In the genomic region with DNA sequence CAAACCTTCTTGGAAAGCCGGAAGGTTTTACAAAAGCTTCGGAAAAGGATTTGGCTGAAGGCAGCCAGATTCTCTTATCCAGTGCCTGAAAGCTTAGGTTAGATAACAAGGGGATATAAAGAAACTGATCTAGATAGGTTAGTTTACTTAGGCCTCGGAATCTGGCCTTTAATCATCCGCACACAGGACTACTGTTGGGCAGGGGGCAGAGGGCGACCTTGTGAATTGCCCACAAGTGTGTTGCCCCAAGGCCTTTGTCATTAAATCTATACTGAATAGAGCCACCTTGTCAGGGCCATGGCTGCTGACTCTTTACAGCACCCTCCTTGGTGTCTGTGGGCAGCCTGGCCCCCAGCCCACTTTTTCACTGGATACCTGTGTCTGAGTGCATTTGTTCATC, we compare ENCODE assay signal across 1 cellular context.
TF ChIP-seq lines count a peak whose summit lies in the region.

No MANE protein-coding gene starts in this region.

TF ChIP-seq in HepG2, 621 proteins besides CTCF, POLR2A, EP300 and RAD21 (continues in another document):
- TF ChIP-seq ISL2 (CRISPR knock-in tag; IDR thresholded peaks at IDR 0.05) (no peak), ZNF253 (CRISPR knock-in tag; IDR thresholded peaks at IDR 0.05; ENCODE audit: borderline replicate concordance) (peak; percentile 42; the same call in 1 of the 2 replicates), TCF7 (IDR thresholded peaks at IDR 0.05; ENCODE audit: low read depth) (peak; percentile 33; the same call in 1 of the 2 replicates), MAFK (conservative IDR thresholded peaks at IDR 0.05 in 1 of 2, IDR thresholded peaks at IDR 0.05 in 1 of 2; ENCODE audit: low read length in 2 of 2) (no peak), ZNF644 (CRISPR knock-in tag; IDR thresholded peaks at IDR 0.05; ENCODE audit: low read depth) (no peak), ZNF274 (CRISPR knock-in tag; IDR thresholded peaks at IDR 0.05) (no peak), SOX13 (IDR thresholded peaks at IDR 0.05) (no peak), SOX13 (CRISPR knock-in tag; conservative IDR thresholded peaks at IDR 0.05 in 1 of 2, IDR thresholded peaks at IDR 0.05 in 1 of 2) (peak in 1 of 2 experiments; percentile 48; a peak in 2 of 4 replicates), FOXA1 (IDR thresholded peaks at IDR 0.05) (no peak), FOXA1 (CRISPR knock-in tag; IDR thresholded peaks at IDR 0.05) (peak; percentile 21; the same call in 1 of the 2 replicates), BCL6 (CRISPR knock-in tag; IDR thresholded peaks at IDR 0.05) (peak; percentile 34; the same call in 1 of the 2 replicates), CEBPB (IDR thresholded peaks at IDR 0.05; ENCODE audit: borderline replicate concordance, low read depth, low read length) (no peak), SOX6 (IDR thresholded peaks at IDR 0.05) (no peak), SOX6 (CRISPR knock-in tag; IDR thresholded peaks at IDR 0.05) (peak; percentile 33; the same call in 1 of the 2 replicates), ZNF75D (CRISPR knock-in tag; IDR thresholded peaks at IDR 0.05; ENCODE audit: borderline replicate concordance) (no peak), NFKB2 (CRISPR knock-in tag; IDR thresholded peaks at IDR 0.05; ENCODE audit: borderline replicate concordance) (no peak), NR2F2 (IDR thresholded peaks at IDR 0.05; ENCODE audit: borderline replicate concordance, low read depth) (peak; percentile 54), NR2F1 (CRISPR knock-in tag; IDR thresholded peaks at IDR 0.05) (peak in 1 of 2 experiments; percentile 61; a peak in 2 of 4 replicates), TMF1 (CRISPR knock-in tag; IDR thresholded peaks at IDR 0.05; ENCODE audit: low read depth) (no peak), MXD4 (CRISPR knock-in tag; IDR thresholded peaks at IDR 0.05) (no peak), CHD4 (IDR thresholded peaks at IDR 0.05; ENCODE audit: borderline replicate concordance, low read length) (no peak), BRD4 (CRISPR knock-in tag; IDR thresholded peaks at IDR 0.05) (no peak), ELF4 (CRISPR knock-in tag; IDR thresholded peaks at IDR 0.05; ENCODE audit: borderline replicate concordance) (no peak), HDAC2 (CRISPR knock-in tag; IDR thresholded peaks at IDR 0.05) (no peak), POGZ (CRISPR knock-in tag; IDR thresholded peaks at IDR 0.05) (peak; percentile 28; the same call in 1 of the 2 replicates)
- TF ChIP-seq, protein P1, sequence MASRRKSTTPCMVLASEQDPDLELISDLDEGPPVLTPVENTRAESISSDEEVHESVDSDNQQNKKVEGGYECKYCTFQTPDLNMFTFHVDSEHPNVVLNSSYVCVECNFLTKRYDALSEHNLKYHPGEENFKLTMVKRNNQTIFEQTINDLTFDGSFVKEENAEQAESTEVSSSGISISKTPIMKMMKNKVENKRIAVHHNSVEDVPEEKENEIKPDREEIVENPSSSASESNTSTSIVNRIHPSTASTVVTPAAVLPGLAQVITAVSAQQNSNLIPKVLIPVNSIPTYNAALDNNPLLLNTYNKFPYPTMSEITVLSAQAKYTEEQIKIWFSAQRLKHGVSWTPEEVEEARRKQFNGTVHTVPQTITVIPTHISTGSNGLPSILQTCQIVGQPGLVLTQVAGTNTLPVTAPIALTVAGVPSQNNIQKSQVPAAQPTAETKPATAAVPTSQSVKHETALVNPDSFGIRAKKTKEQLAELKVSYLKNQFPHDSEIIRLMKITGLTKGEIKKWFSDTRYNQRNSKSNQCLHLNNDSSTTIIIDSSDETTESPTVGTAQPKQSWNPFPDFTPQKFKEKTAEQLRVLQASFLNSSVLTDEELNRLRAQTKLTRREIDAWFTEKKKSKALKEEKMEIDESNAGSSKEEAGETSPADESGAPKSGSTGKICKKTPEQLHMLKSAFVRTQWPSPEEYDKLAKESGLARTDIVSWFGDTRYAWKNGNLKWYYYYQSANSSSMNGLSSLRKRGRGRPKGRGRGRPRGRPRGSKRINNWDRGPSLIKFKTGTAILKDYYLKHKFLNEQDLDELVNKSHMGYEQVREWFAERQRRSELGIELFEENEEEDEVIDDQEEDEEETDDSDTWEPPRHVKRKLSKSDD (CRISPR knock-in tag; IDR thresholded peaks at IDR 0.05; ENCODE audit: low read depth) = no peak
- TF ChIP-seq, protein P2, sequence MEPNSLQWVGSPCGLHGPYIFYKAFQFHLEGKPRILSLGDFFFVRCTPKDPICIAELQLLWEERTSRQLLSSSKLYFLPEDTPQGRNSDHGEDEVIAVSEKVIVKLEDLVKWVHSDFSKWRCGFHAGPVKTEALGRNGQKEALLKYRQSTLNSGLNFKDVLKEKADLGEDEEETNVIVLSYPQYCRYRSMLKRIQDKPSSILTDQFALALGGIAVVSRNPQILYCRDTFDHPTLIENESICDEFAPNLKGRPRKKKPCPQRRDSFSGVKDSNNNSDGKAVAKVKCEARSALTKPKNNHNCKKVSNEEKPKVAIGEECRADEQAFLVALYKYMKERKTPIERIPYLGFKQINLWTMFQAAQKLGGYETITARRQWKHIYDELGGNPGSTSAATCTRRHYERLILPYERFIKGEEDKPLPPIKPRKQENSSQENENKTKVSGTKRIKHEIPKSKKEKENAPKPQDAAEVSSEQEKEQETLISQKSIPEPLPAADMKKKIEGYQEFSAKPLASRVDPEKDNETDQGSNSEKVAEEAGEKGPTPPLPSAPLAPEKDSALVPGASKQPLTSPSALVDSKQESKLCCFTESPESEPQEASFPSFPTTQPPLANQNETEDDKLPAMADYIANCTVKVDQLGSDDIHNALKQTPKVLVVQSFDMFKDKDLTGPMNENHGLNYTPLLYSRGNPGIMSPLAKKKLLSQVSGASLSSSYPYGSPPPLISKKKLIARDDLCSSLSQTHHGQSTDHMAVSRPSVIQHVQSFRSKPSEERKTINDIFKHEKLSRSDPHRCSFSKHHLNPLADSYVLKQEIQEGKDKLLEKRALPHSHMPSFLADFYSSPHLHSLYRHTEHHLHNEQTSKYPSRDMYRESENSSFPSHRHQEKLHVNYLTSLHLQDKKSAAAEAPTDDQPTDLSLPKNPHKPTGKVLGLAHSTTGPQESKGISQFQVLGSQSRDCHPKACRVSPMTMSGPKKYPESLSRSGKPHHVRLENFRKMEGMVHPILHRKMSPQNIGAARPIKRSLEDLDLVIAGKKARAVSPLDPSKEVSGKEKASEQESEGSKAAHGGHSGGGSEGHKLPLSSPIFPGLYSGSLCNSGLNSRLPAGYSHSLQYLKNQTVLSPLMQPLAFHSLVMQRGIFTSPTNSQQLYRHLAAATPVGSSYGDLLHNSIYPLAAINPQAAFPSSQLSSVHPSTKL (CRISPR knock-in tag; IDR thresholded peaks at IDR 0.05) = peak; percentile 32; the same call in 1 of the 2 replicates
- TF ChIP-seq, protein P3, sequence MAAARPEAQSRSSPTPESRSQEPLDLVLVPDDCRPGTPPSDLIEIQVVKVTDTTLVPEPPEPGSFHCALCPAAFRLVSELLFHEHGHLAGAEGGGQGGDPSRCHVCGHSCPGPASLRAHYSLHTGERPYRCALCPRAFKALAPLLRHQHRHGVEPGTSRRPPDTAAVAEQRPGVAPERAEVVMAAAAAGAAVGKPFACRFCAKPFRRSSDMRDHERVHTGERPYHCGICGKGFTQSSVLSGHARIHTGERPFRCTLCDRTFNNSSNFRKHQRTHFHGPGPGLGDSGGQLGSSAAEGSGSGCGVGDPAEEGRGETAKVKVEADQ (CRISPR knock-in tag; IDR thresholded peaks at IDR 0.05; ENCODE audit: borderline replicate concordance) = no peak
- TF ChIP-seq, protein P4, sequence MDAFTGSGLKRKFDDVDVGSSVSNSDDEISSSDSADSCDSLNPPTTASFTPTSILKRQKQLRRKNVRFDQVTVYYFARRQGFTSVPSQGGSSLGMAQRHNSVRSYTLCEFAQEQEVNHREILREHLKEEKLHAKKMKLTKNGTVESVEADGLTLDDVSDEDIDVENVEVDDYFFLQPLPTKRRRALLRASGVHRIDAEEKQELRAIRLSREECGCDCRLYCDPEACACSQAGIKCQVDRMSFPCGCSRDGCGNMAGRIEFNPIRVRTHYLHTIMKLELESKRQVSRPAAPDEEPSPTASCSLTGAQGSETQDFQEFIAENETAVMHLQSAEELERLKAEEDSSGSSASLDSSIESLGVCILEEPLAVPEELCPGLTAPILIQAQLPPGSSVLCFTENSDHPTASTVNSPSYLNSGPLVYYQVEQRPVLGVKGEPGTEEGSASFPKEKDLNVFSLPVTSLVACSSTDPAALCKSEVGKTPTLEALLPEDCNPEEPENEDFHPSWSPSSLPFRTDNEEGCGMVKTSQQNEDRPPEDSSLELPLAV (CRISPR knock-in tag; conservative IDR thresholded peaks at IDR 0.05; ENCODE audit: low read depth) = no peak
- TF ChIP-seq, protein P5, sequence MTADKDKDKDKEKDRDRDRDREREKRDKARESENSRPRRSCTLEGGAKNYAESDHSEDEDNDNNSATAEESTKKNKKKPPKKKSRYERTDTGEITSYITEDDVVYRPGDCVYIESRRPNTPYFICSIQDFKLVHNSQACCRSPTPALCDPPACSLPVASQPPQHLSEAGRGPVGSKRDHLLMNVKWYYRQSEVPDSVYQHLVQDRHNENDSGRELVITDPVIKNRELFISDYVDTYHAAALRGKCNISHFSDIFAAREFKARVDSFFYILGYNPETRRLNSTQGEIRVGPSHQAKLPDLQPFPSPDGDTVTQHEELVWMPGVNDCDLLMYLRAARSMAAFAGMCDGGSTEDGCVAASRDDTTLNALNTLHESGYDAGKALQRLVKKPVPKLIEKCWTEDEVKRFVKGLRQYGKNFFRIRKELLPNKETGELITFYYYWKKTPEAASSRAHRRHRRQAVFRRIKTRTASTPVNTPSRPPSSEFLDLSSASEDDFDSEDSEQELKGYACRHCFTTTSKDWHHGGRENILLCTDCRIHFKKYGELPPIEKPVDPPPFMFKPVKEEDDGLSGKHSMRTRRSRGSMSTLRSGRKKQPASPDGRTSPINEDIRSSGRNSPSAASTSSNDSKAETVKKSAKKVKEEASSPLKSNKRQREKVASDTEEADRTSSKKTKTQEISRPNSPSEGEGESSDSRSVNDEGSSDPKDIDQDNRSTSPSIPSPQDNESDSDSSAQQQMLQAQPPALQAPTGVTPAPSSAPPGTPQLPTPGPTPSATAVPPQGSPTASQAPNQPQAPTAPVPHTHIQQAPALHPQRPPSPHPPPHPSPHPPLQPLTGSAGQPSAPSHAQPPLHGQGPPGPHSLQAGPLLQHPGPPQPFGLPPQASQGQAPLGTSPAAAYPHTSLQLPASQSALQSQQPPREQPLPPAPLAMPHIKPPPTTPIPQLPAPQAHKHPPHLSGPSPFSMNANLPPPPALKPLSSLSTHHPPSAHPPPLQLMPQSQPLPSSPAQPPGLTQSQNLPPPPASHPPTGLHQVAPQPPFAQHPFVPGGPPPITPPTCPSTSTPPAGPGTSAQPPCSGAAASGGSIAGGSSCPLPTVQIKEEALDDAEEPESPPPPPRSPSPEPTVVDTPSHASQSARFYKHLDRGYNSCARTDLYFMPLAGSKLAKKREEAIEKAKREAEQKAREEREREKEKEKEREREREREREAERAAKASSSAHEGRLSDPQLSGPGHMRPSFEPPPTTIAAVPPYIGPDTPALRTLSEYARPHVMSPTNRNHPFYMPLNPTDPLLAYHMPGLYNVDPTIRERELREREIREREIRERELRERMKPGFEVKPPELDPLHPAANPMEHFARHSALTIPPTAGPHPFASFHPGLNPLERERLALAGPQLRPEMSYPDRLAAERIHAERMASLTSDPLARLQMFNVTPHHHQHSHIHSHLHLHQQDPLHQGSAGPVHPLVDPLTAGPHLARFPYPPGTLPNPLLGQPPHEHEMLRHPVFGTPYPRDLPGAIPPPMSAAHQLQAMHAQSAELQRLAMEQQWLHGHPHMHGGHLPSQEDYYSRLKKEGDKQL (CRISPR knock-in tag; IDR thresholded peaks at IDR 0.05; ENCODE audit: low read depth) = 0 out of 2 replicates have a peak, but pooled peaks have one; percentile 28
- TF ChIP-seq, protein P6, sequence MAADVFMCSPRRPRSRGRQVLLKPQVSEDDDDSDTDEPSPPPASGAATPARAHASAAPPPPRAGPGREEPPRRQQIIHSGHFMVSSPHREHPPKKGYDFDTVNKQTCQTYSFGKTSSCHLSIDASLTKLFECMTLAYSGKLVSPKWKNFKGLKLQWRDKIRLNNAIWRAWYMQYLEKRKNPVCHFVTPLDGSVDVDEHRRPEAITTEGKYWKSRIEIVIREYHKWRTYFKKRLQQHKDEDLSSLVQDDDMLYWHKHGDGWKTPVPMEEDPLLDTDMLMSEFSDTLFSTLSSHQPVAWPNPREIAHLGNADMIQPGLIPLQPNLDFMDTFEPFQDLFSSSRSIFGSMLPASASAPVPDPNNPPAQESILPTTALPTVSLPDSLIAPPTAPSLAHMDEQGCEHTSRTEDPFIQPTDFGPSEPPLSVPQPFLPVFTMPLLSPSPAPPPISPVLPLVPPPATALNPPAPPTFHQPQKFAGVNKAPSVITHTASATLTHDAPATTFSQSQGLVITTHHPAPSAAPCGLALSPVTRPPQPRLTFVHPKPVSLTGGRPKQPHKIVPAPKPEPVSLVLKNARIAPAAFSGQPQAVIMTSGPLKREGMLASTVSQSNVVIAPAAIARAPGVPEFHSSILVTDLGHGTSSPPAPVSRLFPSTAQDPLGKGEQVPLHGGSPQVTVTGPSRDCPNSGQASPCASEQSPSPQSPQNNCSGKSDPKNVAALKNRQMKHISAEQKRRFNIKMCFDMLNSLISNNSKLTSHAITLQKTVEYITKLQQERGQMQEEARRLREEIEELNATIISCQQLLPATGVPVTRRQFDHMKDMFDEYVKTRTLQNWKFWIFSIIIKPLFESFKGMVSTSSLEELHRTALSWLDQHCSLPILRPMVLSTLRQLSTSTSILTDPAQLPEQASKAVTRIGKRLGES (CRISPR knock-in tag; IDR thresholded peaks at IDR 0.05; ENCODE audit: borderline replicate concordance) = no peak
- TF ChIP-seq, protein P7, sequence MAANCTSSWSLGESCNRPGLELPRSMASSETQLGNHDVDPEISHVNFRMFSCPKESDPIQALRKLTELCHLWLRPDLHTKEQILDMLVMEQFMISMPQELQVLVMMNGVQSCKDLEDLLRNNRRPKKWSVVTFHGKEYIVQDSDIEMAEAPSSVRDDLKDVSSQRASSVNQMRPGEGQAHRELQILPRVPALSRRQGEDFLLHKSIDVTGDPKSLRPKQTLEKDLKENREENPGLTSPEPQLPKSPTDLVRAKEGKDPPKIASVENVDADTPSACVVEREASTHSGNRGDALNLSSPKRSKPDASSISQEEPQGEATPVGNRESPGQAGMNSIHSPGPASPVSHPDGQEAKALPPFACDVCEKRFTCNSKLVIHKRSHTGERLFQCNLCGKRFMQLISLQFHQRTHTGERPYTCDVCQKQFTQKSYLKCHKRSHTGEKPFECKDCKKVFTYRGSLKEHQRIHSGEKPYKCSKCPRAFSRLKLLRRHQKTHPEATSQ (CRISPR knock-in tag; IDR thresholded peaks at IDR 0.05; ENCODE audit: borderline replicate concordance) = no peak
